23 cellular contexts compared by ENCODE assay signal in the genomic region with DNA sequence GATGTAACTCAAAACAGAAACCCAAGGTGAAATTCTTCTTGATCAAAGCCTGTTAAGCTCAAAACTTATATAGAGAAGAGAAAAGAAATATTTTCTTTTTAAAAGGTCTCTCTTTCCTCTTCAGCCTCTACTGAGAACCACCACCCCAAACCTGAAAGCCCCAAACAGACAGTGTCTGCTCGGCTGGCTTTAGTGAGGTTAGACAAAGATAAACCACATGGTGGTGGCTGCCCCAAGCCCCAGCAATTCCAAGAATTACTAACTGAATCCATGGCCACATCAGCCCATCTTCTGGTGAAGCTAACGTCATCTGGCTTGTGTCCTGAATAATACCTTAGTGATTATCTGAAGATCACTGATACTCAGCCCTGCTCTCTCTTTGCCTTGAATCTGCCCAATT.
"Had no signal": no experiment of that assay in that cellular context is flagged by ENCODE, and none has a peak within 500 bp of the region (broad histone marks: within the 10 kb centered on the region; RNA-seq: fewer than 3 reads in every experiment).

No MANE protein-coding gene starts in this region.

- H3K9me3 ChIP-seq: body of pancreas, neutrophil, ovary, prostate gland, right atrium auricular region, spleen, upper lobe of right lung had no signal

- H3K4me3 Mint-ChIP-seq: activated naive CD4-positive, alpha-beta T cell treated with anti-CD3 and anti-CD28 coated beads, Interleukin-2, amount 10 ng/mL, durations not matched to agents 7 days and 5 days; activated T-cell treated with anti-CD3 and anti-CD28 coated beads, Interleukin-2, amount 50 U/mL, for 24 hours; mesothelial cell of epicardium; nephron; WTC11 had no signal

- H3K27ac Mint-ChIP-seq: activated naive CD4-positive, alpha-beta T cell treated with anti-CD3 and anti-CD28 coated beads, Interleukin-2, amount 10 ng/mL, durations not matched to agents 7 days and 5 days; mesothelial cell of epicardium; nephron; WTC11 had no signal

- H3K4me1 Mint-ChIP-seq: mesothelial cell of epicardium, nephron, WTC11 had no signal

- H3K27ac ChIP-seq: body of pancreas, cardiac muscle cell, foreskin keratinocyte, left lung, neutrophil, ovary, prostate gland, right atrium auricular region, upper lobe of right lung had no signal

- H3K36me3 ChIP-seq: cardiac muscle cell, ovary, prostate gland, upper lobe of right lung had no signal

- DNase-seq: activated CD4-positive, alpha-beta T cell treated with anti-CD3 and anti-CD28 coated beads, Interleukin-2, amount 50 U/mL, for 48 hours; activated CD8-positive, alpha-beta memory T cell treated with anti-CD3 and anti-CD28 coated beads, Interleukin-2, amount 50 U/mL, for 4 hours; activated effector memory CD4-positive, alpha-beta T cell treated with Interleukin-2 at 50 U/mL for 16 hours; activated naive CD4-positive, alpha-beta T cell treated with anti-CD3 and anti-CD28 coated beads, Interleukin-2, amount 10 ng/mL, durations not matched to agents 7 days and 5 days; activated T-cell treated with anti-CD3 and anti-CD28 coated beads, Interleukin-2, amount 50 U/mL, for 24 hours; anterior cingulate cortex; body of pancreas; effector CD4-positive, alpha-beta T cell; foreskin keratinocyte; kidney glomerular epithelial cell; left lung; ovary; spleen; stimulated activated CD4-positive, alpha-beta T cell treated with anti-CD3 and anti-CD28 coated beads, Interleukin-4, amount 100 ng/mL, for 1 hour; stimulated activated naive CD4-positive, alpha-beta T cell; upper lobe of right lung had no signal

- H3K27me3 Mint-ChIP-seq: activated naive CD4-positive, alpha-beta T cell treated with anti-CD3 and anti-CD28 coated beads, Interleukin-2, amount 10 ng/mL, durations not matched to agents 7 days and 5 days; activated T-cell treated with anti-CD3 and anti-CD28 coated beads, Interleukin-2, amount 50 U/mL, for 24 hours had no signal

- ATAC-seq: body of pancreas, foreskin keratinocyte, left lung, upper lobe of right lung, WTC11 had no signal
